Comparison of ENCODE assay signal across 15 cellular contexts in genomic region chrX:151004085-151004484, GRCh38. TPM values are rescaled to one million over a fixed set of nuclear protein-coding genes. Genes with fewer than 3 reads are reported as not detected.
DNase-seq lines count a peak whose midpoint lies in the region; ATAC-seq and TF ChIP-seq lines count a peak whose summit lies in the region.
"Had no signal": no experiment of that assay in that cellular context is flagged by ENCODE, and none has a peak within 500 bp of the region (broad histone marks: within the 10 kb centered on the region; RNA-seq: fewer than 3 reads in every experiment).

No MANE protein-coding gene starts in this region.

- DNase-seq in AG09309 (ENCODE audit: low read depth), result no peak
- DNase-seq in GM12865 (ENCODE audit: low read depth), result no peak
- DNase-seq in SK-MEL-5 (ENCODE audit: low read depth, low spot score), result peak; percentile 52
- no peak for DNase-seq in foreskin keratinocyte
- DNase-seq in epidermal melanocyte (ENCODE audit: insufficient read length, low spot score), result no peak
- no peak for DNase-seq in RPMI8226
- DNase-seq: activated naive CD8-positive, alpha-beta T cell treated with anti-CD3 and anti-CD28 coated beads, Interleukin-2, amount 10 ng/mL, durations not matched to agents 7 days and 5 days; colonic mucosa; pancreas; stimulated activated CD4-positive, alpha-beta T cell treated with anti-CD3 and anti-CD28 coated beads, Interleukin-1b, Interleukin-23, amount 100 ng/mL, for 48 hours; stimulated activated naive CD4-positive, alpha-beta T cell had no signal

- no peak overlapping the region for H3K4me3 Mint-ChIP-seq in activated T-helper 17 cell treated with anti-CD3 and anti-CD28 coated beads, Interleukin-2, amount 50 U/mL, for 72 hours
- H3K4me3 Mint-ChIP-seq: activated naive CD8-positive, alpha-beta T cell treated with anti-CD3 and anti-CD28 coated beads, Interleukin-2, amount 10 ng/mL, durations not matched to agents 7 days and 5 days; CD4-positive, CD25-positive, alpha-beta regulatory T cell had no signal

- no peak overlapping the region for H3K4me3 ChIP-seq in AG09309 (ENCODE audit: control insufficient read depth, low read depth, low read length)
- no peak overlapping the region for H3K4me3 ChIP-seq in GM12865 (ENCODE audit: low read depth, low read length)
- H3K4me3 ChIP-seq: colonic mucosa, pancreas had no signal

- ATAC-seq in foreskin keratinocyte (no peak), GM18520 (IDR thresholded peaks at IDR 0.05; ENCODE audit: unreplicated experiment) (no peak)
- no peak for ATAC-seq in activated T-helper 17 cell treated with anti-CD3 and anti-CD28 coated beads, Interleukin-2, amount 50 U/mL, for 72 hours (replicated peaks)
- ATAC-seq: pancreas, Right ventricle myocardium inferior had no signal

- TF ChIP-seq CTCF in AG09309 (IDR thresholded peaks at IDR 0.05; ENCODE audit: control insufficient read depth, insufficient read depth, low read depth, low read length, missing control alignments) (peak; percentile 36), GM12865 (IDR thresholded peaks at IDR 0.05; ENCODE audit: insufficient read depth, low read depth, low read length, missing control alignments) (peak; percentile 13), foreskin keratinocyte (conservative IDR thresholded peaks at IDR 0.05) (peak; percentile 23)

- H3K9me3 Mint-ChIP-seq in activated T-helper 17 cell treated with anti-CD3 and anti-CD28 coated beads, Interleukin-2, amount 50 U/mL, for 72 hours, result no peaks in the 10 kb centered on the region
- H3K9me3 Mint-ChIP-seq: activated naive CD8-positive, alpha-beta T cell treated with anti-CD3 and anti-CD28 coated beads, Interleukin-2, amount 10 ng/mL, durations not matched to agents 7 days and 5 days; CD4-positive, CD25-positive, alpha-beta regulatory T cell had no signal

- H3K4me1 Mint-ChIP-seq in activated T-helper 17 cell treated with anti-CD3 and anti-CD28 coated beads, Interleukin-2, amount 50 U/mL, for 72 hours, result no peaks in the 10 kb centered on the region
- H3K4me1 Mint-ChIP-seq: activated naive CD8-positive, alpha-beta T cell treated with anti-CD3 and anti-CD28 coated beads, Interleukin-2, amount 10 ng/mL, durations not matched to agents 7 days and 5 days; CD4-positive, CD25-positive, alpha-beta regulatory T cell had no signal

- H3K27me3 ChIP-seq in foreskin keratinocyte, result no peaks in the 10 kb centered on the region
- H3K27me3 ChIP-seq: colonic mucosa had no signal

- no peaks in the 10 kb centered on the region for H3K27me3 Mint-ChIP-seq in activated T-helper 17 cell treated with anti-CD3 and anti-CD28 coated beads, Interleukin-2, amount 50 U/mL, for 72 hours
- H3K27me3 Mint-ChIP-seq: activated naive CD8-positive, alpha-beta T cell treated with anti-CD3 and anti-CD28 coated beads, Interleukin-2, amount 10 ng/mL, durations not matched to agents 7 days and 5 days had no signal

- in situ Hi-C loops in SK-MEL-5 (cut with HindIII; ENCODE audit: low pct_unique_long_range_greater_than_20kb, low sequenced_read_pairs), result no loop called here

- no peak overlapping the region for H3K27ac Mint-ChIP-seq in activated T-helper 17 cell treated with anti-CD3 and anti-CD28 coated beads, Interleukin-2, amount 50 U/mL, for 72 hours
- H3K27ac Mint-ChIP-seq: activated naive CD8-positive, alpha-beta T cell treated with anti-CD3 and anti-CD28 coated beads, Interleukin-2, amount 10 ng/mL, durations not matched to agents 7 days and 5 days; CD4-positive, CD25-positive, alpha-beta regulatory T cell had no signal

- H3K27ac ChIP-seq in foreskin keratinocyte, result no peak overlapping the region
- H3K27ac ChIP-seq: colonic mucosa, pancreas had no signal

- H3K4me1 ChIP-seq in foreskin keratinocyte, result no peaks in the 10 kb centered on the region
- H3K4me1 ChIP-seq: colonic mucosa, pancreas had no signal

- H3K36me3 Mint-ChIP-seq in activated T-helper 17 cell treated with anti-CD3 and anti-CD28 coated beads, Interleukin-2, amount 50 U/mL, for 72 hours (ENCODE audit: low read depth), result no peaks in the 10 kb centered on the region
- H3K36me3 Mint-ChIP-seq: activated naive CD8-positive, alpha-beta T cell treated with anti-CD3 and anti-CD28 coated beads, Interleukin-2, amount 10 ng/mL, durations not matched to agents 7 days and 5 days; CD4-positive, CD25-positive, alpha-beta regulatory T cell had no signal

RNA-seq across cellular contexts. Expression of gene HMGB3, which starts 20.9 kb away (rescaled TPM):
- total RNA-seq in SK-MEL-5 (2014; rRNA removed; shearing (Covaris generic)), result 47.0 and 47.7 TPM in 2 replicates
- polyA plus RNA-seq in SK-MEL-5 (2015; cell fraction: cytosol; rRNA removed), result 34.5 and 35.2 TPM in 2 replicates
- polyA plus RNA-seq in SK-MEL-5 (2015; cell fraction: nucleus; rRNA removed), result 12.6 and 26.9 TPM in 2 replicates
- total RNA-seq in foreskin keratinocyte, result 140 and 141 TPM in 2 replicates
- polyA plus RNA-seq in foreskin keratinocyte, result 145 and 151 TPM in 2 replicates
- 10 to 100 TPM; 14.0 to 33.3 TPM for total RNA-seq in activated T-helper 17 cell treated with anti-CD3 and anti-CD28 coated beads, Interleukin-2, amount 50 U/mL, for 72 hours
